9 cellular contexts compared by ENCODE assay signal in the genomic region with DNA sequence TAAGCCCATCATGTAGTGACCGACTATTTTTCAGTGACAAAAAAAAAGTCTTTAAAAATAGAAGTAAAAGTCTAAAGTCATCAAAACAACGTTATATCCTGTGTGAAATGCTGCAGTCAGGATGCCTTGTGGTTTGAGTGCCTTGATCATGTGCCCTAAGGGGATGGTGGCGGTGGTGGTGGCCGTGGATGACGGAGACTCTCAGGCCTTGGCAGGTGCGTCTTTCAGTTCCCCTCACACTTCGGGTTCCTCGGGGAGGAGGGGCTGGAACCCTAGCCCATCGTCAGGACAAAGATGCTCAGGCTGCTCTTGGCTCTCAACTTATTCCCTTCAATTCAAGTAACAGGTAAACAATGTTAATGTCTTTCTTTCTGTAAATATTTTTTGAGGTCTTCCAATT. TPM values are rescaled to one million over a fixed set of nuclear protein-coding genes. Genes with fewer than 3 reads are reported as not detected.
DNase-seq lines count a peak whose midpoint lies in the region; ATAC-seq and TF ChIP-seq lines count a peak whose summit lies in the region.
"Had no signal": no experiment of that assay in that cellular context is flagged by ENCODE, and none has a peak within 500 bp of the region (broad histone marks: within the 10 kb centered on the region; RNA-seq: fewer than 3 reads in every experiment).

A gene (plus strand): TSS at position 237 of the 400 bp plus-strand sequence. CDS start 58 bp downstream, at position 295.

- TF ChIP-seq CTCF in adrenal gland (IDR thresholded peaks at IDR 0.05) (no peak), psoas muscle (IDR thresholded peaks at IDR 0.05) (no peak), dorsolateral prefrontal cortex (IDR thresholded peaks at IDR 0.05 in 54 of 56, conservative IDR thresholded peaks at IDR 0.05 in 2 of 56; ENCODE audit: low read depth in 1 of 56, partially characterized antibody in 56 of 56) (no peak), A673 (conservative IDR thresholded peaks at IDR 0.05; ENCODE audit: low read depth, low read length) (no peak)

- WGBS in adrenal gland, 4 donors: 56 to 82% (median 72%) methylated on average over 9 of the region's 9 CpGs
- 80 to 91% (median 87%) methylated on average over 9 of the region's 9 CpGs for WGBS in psoas muscle, 3 donors

- H3K4me1 ChIP-seq in adrenal gland (replicated peaks in 1 of 2) (peaks cover 8 to 13% of the 10 kb centered on the region in 2 donors), psoas muscle (no peaks in the 10 kb centered on the region), A673 (ENCODE audit: insufficient read depth, low read length, poor library complexity, severe bottlenecking) (no peaks in the 10 kb centered on the region)

- H3K27ac Mint-ChIP-seq in T-helper 17 cell: peak within 1 kb of the TSS; percentile 99

- ATAC-seq in GM18499 (IDR thresholded peaks at IDR 0.05; ENCODE audit: insufficient read depth, unreplicated experiment) (peak; percentile 95), HG02852 (IDR thresholded peaks at IDR 0.05; ENCODE audit: unreplicated experiment) (peak; percentile 99), T-helper 17 cell (peak; percentile 82), psoas muscle (no peak)

- H3K27ac ChIP-seq in adrenal gland: no peak within 1 kb of the TSS
- no peak within 1 kb of the TSS for H3K27ac ChIP-seq in psoas muscle
- no peak within 1 kb of the TSS for H3K27ac ChIP-seq in dorsolateral prefrontal cortex
- no peak within 1 kb of the TSS for H3K27ac ChIP-seq in A673 (ENCODE audit: low read depth, low read length, poor library complexity, severe bottlenecking)
- H3K27ac ChIP-seq: epithelial cell of prostate had no signal

- H3K27me3 ChIP-seq in adrenal gland: no peaks in the 10 kb centered on the region
- H3K27me3 ChIP-seq in psoas muscle (ENCODE audit: insufficient read depth in 3 of 3, low read length in 2 of 3): no peaks in the 10 kb centered on the region
- peaks cover 0 to 4% (median 0%) of the 10 kb centered on the region in 45 donors for H3K27me3 ChIP-seq in dorsolateral prefrontal cortex
- no peaks in the 10 kb centered on the region for H3K27me3 ChIP-seq in A673 (replicated peaks; ENCODE audit: insufficient read depth, low read depth, low read length, poor library complexity)

- no peaks in the 10 kb centered on the region for H3K36me3 ChIP-seq in adrenal gland (replicated peaks in 1 of 2)
- H3K36me3 ChIP-seq in psoas muscle (ENCODE audit: insufficient read depth in 1 of 2, low read depth in 1 of 2): no peaks in the 10 kb centered on the region
- H3K36me3 ChIP-seq in A673 (ENCODE audit: insufficient read depth, low read length, poor library complexity, severe bottlenecking): no peaks in the 10 kb centered on the region

- H3K4me3 ChIP-seq in adrenal gland (no peak within 1 kb of the TSS), psoas muscle (no peak within 1 kb of the TSS), dorsolateral prefrontal cortex (no peak within 1 kb of the TSS), A673 (ENCODE audit: low read depth, low read length, poor library complexity, severe bottlenecking) (no peak within 1 kb of the TSS)

- peak within 1 kb of the TSS; percentile 84 for H3K4me3 Mint-ChIP-seq in T-helper 17 cell

- intact Hi-C loops in adrenal gland (cut with DNase I): no loop called here
- intact Hi-C loops in psoas muscle (cut with DNase I): no loop called here
- intact Hi-C loops in dorsolateral prefrontal cortex (cut with DNase I): no loop called here
- intact Hi-C loops in A673 (cut with micrococcal nuclease; ENCODE audit: unreplicated experiment): no loop called here

- POLR2A ChIA-PET in A673 (lab: Charles Lee; ENCODE audit: low non-redundant PET): no interaction called here

- BruUV-seq in A673 (replicated peaks; lab: Mats Ljungman, UMichigan): no TSS peak

- H3K4me1 Mint-ChIP-seq in T-helper 17 cell: peaks cover 45% of the 10 kb centered on the region

- H3K36me3 Mint-ChIP-seq in T-helper 17 cell (ENCODE audit: low read depth): peaks cover 14% of the 10 kb centered on the region

- TF ChIP-seq POLR2A in adrenal gland (IDR thresholded peaks at IDR 0.05): no peak

- CTCF ChIA-PET in A673 (lab: Charles Lee): no interaction called here

- H3K27me3 Mint-ChIP-seq in T-helper 17 cell: no peaks in the 10 kb centered on the region

- DNase-seq in T-helper 17 cell: peak; percentile 67 to 81 (median 79)
- peak in 4 of 7 donors; percentile 25 to 51 (median 33) for DNase-seq in adrenal gland
- peak; percentile 54 to 69 (median 54) for DNase-seq in stimulated activated CD4-positive, alpha-beta T cell treated with anti-CD3 and anti-CD28 coated beads, TNF-alpha, amount 100 ng/mL, for 4 hours (ENCODE audit: low read depth in 3 of 3)
- DNase-seq in psoas muscle: no peak
- no peak for DNase-seq in dorsolateral prefrontal cortex
- DNase-seq in A673 (ENCODE audit: low spot score): no peak

- H3K9me3 ChIP-seq in T-helper 17 cell (ENCODE audit: control insufficient read depth, low read length, poor library complexity, severe bottlenecking): no peaks in the 10 kb centered on the region
- H3K9me3 ChIP-seq in adrenal gland (replicated peaks in 1 of 3): no peaks in the 10 kb centered on the region
- H3K9me3 ChIP-seq in psoas muscle: peaks cover 5% of the 10 kb centered on the region
- no peaks in the 10 kb centered on the region for H3K9me3 ChIP-seq in A673 (ENCODE audit: low read depth, low read length, poor library complexity, severe bottlenecking)

RNA-seq across cellular contexts. Expression of the gene that starts here (rescaled TPM):
- 100 to 1,000 TPM; 174 to 177 TPM for total RNA-seq in T-helper 17 cell
- 1 to 10 TPM in 1 of 8 donors, under 1 TPM in 6, not detected in 1; 0.14 to 1.4 (median 0.61) TPM for total RNA-seq in adrenal gland
- under 1 TPM; 0.08 to 0.13 (median 0.09) TPM for polyA plus RNA-seq in adrenal gland
- under 1 TPM; 0.17 to 0.71 (median 0.45) TPM for total RNA-seq in psoas muscle
- polyA plus RNA-seq in psoas muscle: under 1 TPM; 0.01 to 0.09 (median 0.03) TPM
- 1 to 10 TPM in 3 of 120 experiments, under 1 TPM in 40, not detected in 77; 0.10 to 1.9 (median 0.29) TPM for total RNA-seq in dorsolateral prefrontal cortex
- total RNA-seq in A673 (2021): not detected in 2 replicates

Comparison
In these comparisons a context has a peak if more than half of its experiments do, and no peak if none do; other contexts are left out.
1. RNA of the gene that starts here (total RNA-seq): 174 to 177 TPM in T-helper 17 cell; 0.14 to 1.4 TPM in adrenal gland, 0.17 to 0.71 TPM in psoas muscle, 0.10 to 1.9 TPM in dorsolateral prefrontal cortex and not detected in A673; every median in the first group is over 10 times any median in the second.
2. ATAC-seq: peak in GM18499 (single experiment), HG02852 (single experiment) and T-helper 17 cell (single experiment); none in psoas muscle (0 of 4).
3. DNase-seq: peak in T-helper 17 cell (3 of 3), adrenal gland (4 of 7) and stimulated activated CD4-positive, alpha-beta T cell treated with anti-CD3 and anti-CD28 coated beads, TNF-alpha, amount 100 ng/mL, for 4 hours (3 of 3); none in psoas muscle (0 of 2), dorsolateral prefrontal cortex (0 of 10) and A673 (single experiment).